In genomic region chr7:44290250-44290616, GRCh38 we compare ENCODE assay signal across 13 cellular contexts. TPM values are rescaled to one million over a fixed set of nuclear protein-coding genes. Genes with fewer than 3 reads are reported as not detected.
DNase-seq lines count a peak whose midpoint lies in the region; ATAC-seq and TF ChIP-seq lines count a peak whose summit lies in the region.
"Had no signal": no experiment of that assay in that cellular context is flagged by ENCODE, and none has a peak within 500 bp of the region (broad histone marks: within the 10 kb centered on the region; RNA-seq: fewer than 3 reads in every experiment).

No MANE protein-coding gene starts in this region.

- intact Hi-C loops in dorsolateral prefrontal cortex (cut with DNase I) (no loop called here), lower lobe of right lung (cut with DNase I) (no loop called here), tibial artery (cut with DNase I; ENCODE audit: low total_unique reads) (no loop called here)

- H3K4me3 ChIP-seq in H7 (ENCODE audit: insufficient read depth, low read depth, low read length) (no peak overlapping the region), dorsolateral prefrontal cortex (no peak overlapping the region), lower lobe of right lung (no peak overlapping the region), tibial artery (no peak overlapping the region)
- H3K4me3 ChIP-seq: HAP-1 had no signal

- ATAC-seq in lower lobe of right lung (no peak), GM19463 (IDR thresholded peaks at IDR 0.05; ENCODE audit: unreplicated experiment) (no peak)
- ATAC-seq: T-cell had no signal

- H3K27me3 ChIP-seq in H7 (ENCODE audit: control insufficient read depth, insufficient read depth, low read length), result no peaks in the 10 kb centered on the region; the same call in none of the 2 replicates
- H3K27me3 ChIP-seq in dorsolateral prefrontal cortex, result no peaks in the 10 kb centered on the region
- peaks cover 22% of the 10 kb centered on the region for H3K27me3 ChIP-seq in lower lobe of right lung (ENCODE audit: low read depth)
- H3K27me3 ChIP-seq in tibial artery, result peaks cover 0 to 24% of the 10 kb centered on the region in 2 donors

- TF ChIP-seq CTCF in dorsolateral prefrontal cortex (IDR thresholded peaks at IDR 0.05 in 54 of 56, conservative IDR thresholded peaks at IDR 0.05 in 2 of 56; ENCODE audit: low read depth in 1 of 56, partially characterized antibody in 56 of 56) (no peak), lower lobe of right lung (IDR thresholded peaks at IDR 0.05) (no peak), tibial artery (IDR thresholded peaks at IDR 0.05) (no peak)

- DNase-seq in H7 (peak; percentile 62), dorsolateral prefrontal cortex (peak; percentile 3 to 38 (median 23)), lower lobe of right lung (peak; percentile 40), tibial artery (peak; percentile 5 to 48), HEK293T (ENCODE audit: extremely low spot score) (no peak)
- DNase-seq in central memory CD4-positive, alpha-beta T cell, result no peak
- DNase-seq: activated CD4-positive, CD25-positive, alpha-beta regulatory T cell treated with anti-CD3 and anti-CD28 coated beads, Interleukin-2, amount 50 U/mL, for 72 hours; C1 segment of cervical spinal cord; NCI-H82 had no signal

- peak overlapping the region in 45 of 59 donors; percentile 8 to 85 (median 53) for H3K27ac ChIP-seq in dorsolateral prefrontal cortex
- no peak overlapping the region for H3K27ac ChIP-seq in lower lobe of right lung
- no peak overlapping the region for H3K27ac ChIP-seq in tibial artery

- POLR2A ChIA-PET in HEK293T (lab: Yijun Ruan, JAX), result interaction anchor here (0.8 kb wide), 1 partner anchor 283 kb away, joined by 3 read pairs; the partner anchor contains the start of gene DDX56

- CTCF ChIA-PET in HEK293T (lab: Yijun Ruan, JAX), result no interaction called here

- no peaks in the 10 kb centered on the region for H3K36me3 ChIP-seq in H7 (replicated peaks; ENCODE audit: control insufficient read depth, insufficient read depth, low read length)
- no peaks in the 10 kb centered on the region for H3K36me3 ChIP-seq in lower lobe of right lung
- H3K36me3 ChIP-seq in tibial artery, result no peaks in the 10 kb centered on the region
- H3K36me3 ChIP-seq: HAP-1 had no signal

- H3K4me1 ChIP-seq in lower lobe of right lung, result peaks cover 11% of the 10 kb centered on the region
- H3K4me1 ChIP-seq in tibial artery, result no peaks in the 10 kb centered on the region
- H3K4me1 ChIP-seq: HAP-1 had no signal

- H3K9me3 ChIP-seq in lower lobe of right lung (no peaks in the 10 kb centered on the region), tibial artery (no peaks in the 10 kb centered on the region)
- H3K9me3 ChIP-seq: HAP-1 had no signal

TF ChIP-seq in HEK293T, 16 proteins besides CTCF, POLR2A, EP300 and RAD21:
- TF ChIP-seq ARNT (IDR thresholded peaks at IDR 0.05), result no peak
- TF ChIP-seq PKNOX1 (IDR thresholded peaks at IDR 0.05), result no peak
- TF ChIP-seq CTBP1 (IDR thresholded peaks at IDR 0.05; ENCODE audit: borderline replicate concordance), result no peak
- TF ChIP-seq SP1 (IDR thresholded peaks at IDR 0.05), result no peak
- TF ChIP-seq ZNF384 (IDR thresholded peaks at IDR 0.05), result no peak
- no peak for TF ChIP-seq NFRKB (IDR thresholded peaks at IDR 0.05)
- TF ChIP-seq FOXA1 (IDR thresholded peaks at IDR 0.05), result no peak
- no peak for TF ChIP-seq ELF4 (IDR thresholded peaks at IDR 0.05)
- TF ChIP-seq FOXM1 (IDR thresholded peaks at IDR 0.05; ENCODE audit: borderline replicate concordance), result no peak
- TF ChIP-seq HDGF (IDR thresholded peaks at IDR 0.05; ENCODE audit: borderline replicate concordance), result no peak
- TF ChIP-seq BHLHE40 (IDR thresholded peaks at IDR 0.05; ENCODE audit: borderline replicate concordance), result no peak
- TF ChIP-seq FOXK2 (IDR thresholded peaks at IDR 0.05), result no peak

RNA-seq across cellular contexts. Expression of gene CAMK2B, which starts 35.2 kb away (rescaled TPM):
- total RNA-seq in H7 (2014; rRNA removed; shearing (Covaris generic)), result 0.31 TPM in 1 of 2 replicates, not detected in the other
- total RNA-seq in dorsolateral prefrontal cortex, result 100 to 1,000 TPM; 111 to 469 (median 313) TPM
- total RNA-seq in lower lobe of right lung, result 0.30 TPM
- total RNA-seq: epithelial cell of proximal tubule had no signal

Comparison
In these comparisons a context has a peak if more than half of its experiments do, and no peak if none do; other contexts are left out.
1. DNase-seq: peak in H7 (single experiment), dorsolateral prefrontal cortex (10 of 10), lower lobe of right lung (single experiment) and tibial artery (2 of 2); none in HEK293T (single experiment) and central memory CD4-positive, alpha-beta T cell (single experiment).
2. H3K27ac ChIP-seq: peak in dorsolateral prefrontal cortex (45 of 59); none in lower lobe of right lung (single experiment) and tibial artery (0 of 2).
3. RNA of gene CAMK2B, which starts 35.2 kb away (total RNA-seq): 111 to 469 TPM in dorsolateral prefrontal cortex; 0.31 TPM in H7 and 0.30 TPM in lower lobe of right lung (single experiment); every median in the first group is over 10 times any median in the second.